ENCODE assay signal across 15 cellular contexts in genomic region chr7:100034871-100035510, GRCh38. TPM values are rescaled to one million over a fixed set of nuclear protein-coding genes. Genes with fewer than 3 reads are reported as not detected.
A peak's percentile ranks its signal among the peaks of the same experiment; 100 is the strongest.
DNase-seq lines count a peak whose midpoint lies in the region; ATAC-seq and TF ChIP-seq lines count a peak whose summit lies in the region.
"Had no signal": no experiment of that assay in that cellular context is flagged by ENCODE, and none has a peak within 500 bp of the region (broad histone marks: within the 10 kb centered on the region; RNA-seq: fewer than 3 reads in every experiment).

No MANE protein-coding gene starts in this region.

- ATAC-seq in Panc1 (peak; percentile 42; the same call in 1 of the 2 replicates), HG02642 (IDR thresholded peaks at IDR 0.05; ENCODE audit: poor library complexity, unreplicated experiment) (no peak), GM21737 (IDR thresholded peaks at IDR 0.05; ENCODE audit: unreplicated experiment) (no peak), GM21390 (IDR thresholded peaks at IDR 0.05; ENCODE audit: unreplicated experiment) (no peak), HG02884 (IDR thresholded peaks at IDR 0.05; ENCODE audit: unreplicated experiment) (no peak)
- ATAC-seq: activated CD8-positive, alpha-beta memory T cell treated with anti-CD3 and anti-CD28 coated beads, Interleukin-2, amount 10 ng/mL, durations not matched to agents 7 days and 5 days had no signal

- no peak overlapping the region for H3K27ac ChIP-seq in Panc1 (ENCODE audit: low read length)
- H3K27ac ChIP-seq: BLaER1, ovary, WERI-Rb-1 had no signal

- TF ChIP-seq CTCF in AG09319 (IDR thresholded peaks at IDR 0.05; ENCODE audit: low read depth, low read length), result no peak
- no peak for TF ChIP-seq CTCF in Panc1 (IDR thresholded peaks at IDR 0.05)
- TF ChIP-seq CTCF in osteocyte (IDR thresholded peaks at IDR 0.05), result no peak

- intact Hi-C loops in Panc1 (cut with micrococcal nuclease; ENCODE audit: unreplicated experiment), result no loop called here

- no peaks in the 10 kb centered on the region for H3K9me3 Mint-ChIP-seq in osteocyte (ENCODE audit: unreplicated experiment)
- H3K9me3 Mint-ChIP-seq: activated naive CD4-positive, alpha-beta T cell treated with anti-CD3 and anti-CD28 coated beads, Interleukin-2, amount 50 U/mL, for 24 hours had no signal

- H3K4me3 Mint-ChIP-seq in osteocyte (ENCODE audit: unreplicated experiment), result peak overlapping the region; percentile 22
- H3K4me3 Mint-ChIP-seq: activated CD8-positive, alpha-beta memory T cell treated with anti-CD3 and anti-CD28 coated beads, Interleukin-2, amount 10 ng/mL, durations not matched to agents 7 days and 5 days; activated naive CD4-positive, alpha-beta T cell treated with anti-CD3 and anti-CD28 coated beads, Interleukin-2, amount 50 U/mL, for 24 hours had no signal

- no peaks in the 10 kb centered on the region for H3K27me3 Mint-ChIP-seq in osteocyte (ENCODE audit: unreplicated experiment)
- H3K27me3 Mint-ChIP-seq: activated CD8-positive, alpha-beta memory T cell treated with anti-CD3 and anti-CD28 coated beads, Interleukin-2, amount 10 ng/mL, durations not matched to agents 7 days and 5 days; activated naive CD4-positive, alpha-beta T cell treated with anti-CD3 and anti-CD28 coated beads, Interleukin-2, amount 50 U/mL, for 24 hours had no signal

- DNase-seq in AG09319 (ENCODE audit: extremely low read depth, low read depth) (peak; percentile 70), Panc1 (ENCODE audit: low read depth, low spot score) (no peak), dermis blood vessel endothelial cell (peak; percentile 67), osteocyte (ENCODE audit: extremely low spot score, unreplicated experiment) (no peak)
- DNase-seq: activated CD8-positive, alpha-beta memory T cell treated with anti-CD3 and anti-CD28 coated beads, Interleukin-2, amount 10 ng/mL, durations not matched to agents 7 days and 5 days; MM.1S; ovary; stimulated activated CD4-positive, alpha-beta T cell treated with anti-CD3 and anti-CD28 coated beads, Interleukin-15, amount 100 ng/mL, for 24 hours; WERI-Rb-1 had no signal

- H3K4me1 ChIP-seq in Panc1 (ENCODE audit: control insufficient read depth, insufficient read depth, low read length), result no peaks in the 10 kb centered on the region
- H3K4me1 ChIP-seq: BLaER1 had no signal

- no peaks in the 10 kb centered on the region for H3K27me3 ChIP-seq in Panc1 (ENCODE audit: control insufficient read depth, insufficient read depth, low read length)
- H3K27me3 ChIP-seq: BLaER1, ovary had no signal

- H3K36me3 Mint-ChIP-seq in osteocyte (ENCODE audit: unreplicated experiment), result peaks cover 60% of the 10 kb centered on the region

- POLR2A ChIA-PET in Panc1 (lab: Charles Lee), result no interaction called here

- in situ Hi-C loops in Panc1 (cut with HindIII; ENCODE audit: low pct_unique_long_range_greater_than_20kb, low sequenced_read_pairs), result no loop called here

- peak overlapping the region; percentile 76 for H3K27ac Mint-ChIP-seq in osteocyte (ENCODE audit: unreplicated experiment)
- H3K27ac Mint-ChIP-seq: activated CD8-positive, alpha-beta memory T cell treated with anti-CD3 and anti-CD28 coated beads, Interleukin-2, amount 10 ng/mL, durations not matched to agents 7 days and 5 days; activated naive CD4-positive, alpha-beta T cell treated with anti-CD3 and anti-CD28 coated beads, Interleukin-2, amount 50 U/mL, for 24 hours had no signal

- peaks cover 13% of the 10 kb centered on the region; the same call in 1 of the 2 replicates for H3K9me3 ChIP-seq in Panc1 (ENCODE audit: control insufficient read depth, insufficient read depth, low read depth, low read length)
- H3K9me3 ChIP-seq: BLaER1, ovary had no signal

- no TSS peak for BruUV-seq in Panc1 (replicated peaks; lab: Mats Ljungman, UMichigan)

- peaks cover 21% of the 10 kb centered on the region for H3K4me1 Mint-ChIP-seq in osteocyte (ENCODE audit: unreplicated experiment)

- H3K4me3 ChIP-seq in Panc1 (ENCODE audit: low read depth in 2 of 2, low read length in 2 of 2), result no peak overlapping the region
- H3K4me3 ChIP-seq: BLaER1, ovary had no signal

- CTCF ChIA-PET in Panc1 (lab: Charles Lee), result no interaction called here

- H3K36me3 ChIP-seq in Panc1 (ENCODE audit: control insufficient read depth, insufficient read depth, low read length), result peaks cover 3% of the 10 kb centered on the region; the same call in 1 of the 2 replicates
- H3K36me3 ChIP-seq: ovary had no signal

RNA-seq across cellular contexts. Expression of gene ZSCAN21, which starts 14.6 kb away (rescaled TPM):
- total RNA-seq in Panc1 (2021; ENCODE audit: unreplicated experiment), result 13.4 TPM
- polyA plus RNA-seq in Panc1 (2012; ENCODE audit: insufficient read length), result 6.9 TPM
- total RNA-seq in dermis blood vessel endothelial cell, result 9.9 and 11.2 TPM in 2 replicates
- total RNA-seq in osteocyte, result 13.9 and 14.6 TPM in 2 replicates

RNA-seq across cellular contexts. Expression of gene ZKSCAN1, which starts 19.6 kb away (rescaled TPM):
- total RNA-seq in Panc1 (2021; ENCODE audit: unreplicated experiment), result 55.5 TPM
- polyA plus RNA-seq in Panc1 (2012; ENCODE audit: insufficient read length), result 24.5 TPM
- total RNA-seq in dermis blood vessel endothelial cell, result 42.6 and 50.9 TPM in 2 replicates
- 84.1 and 90.4 TPM in 2 replicates for total RNA-seq in osteocyte

RNA-seq across cellular contexts. Expression of gene ZNF3, which starts 46.5 kb away (rescaled TPM):
- 32.9 TPM for total RNA-seq in Panc1 (2021; ENCODE audit: unreplicated experiment)
- 22.0 TPM for polyA plus RNA-seq in Panc1 (2012; ENCODE audit: insufficient read length)
- 34.8 and 37.1 TPM in 2 replicates for total RNA-seq in dermis blood vessel endothelial cell
- total RNA-seq in osteocyte, result 35.4 and 39.2 TPM in 2 replicates

RNA-seq across cellular contexts. Expression of gene COPS6, which starts 53.8 kb away (rescaled TPM):
- total RNA-seq in Panc1 (2021; ENCODE audit: unreplicated experiment) (182 TPM), dermis blood vessel endothelial cell (59.1 and 99.7 TPM in 2 replicates), osteocyte (93.7 and 101 TPM in 2 replicates)
- polyA plus RNA-seq in Panc1 (2012; ENCODE audit: insufficient read length), result 323 TPM

RNA-seq across cellular contexts. Expression of gene AZGP1, which starts 59.2 kb away (rescaled TPM):
- total RNA-seq in Panc1 (2021; ENCODE audit: unreplicated experiment), result 0.49 TPM
- polyA plus RNA-seq in Panc1 (2012; ENCODE audit: insufficient read length), result not detected
- total RNA-seq in dermis blood vessel endothelial cell, result not detected in 2 replicates
- not detected in 2 replicates for total RNA-seq in osteocyte
- total RNA-seq: activated CD8-positive, alpha-beta memory T cell treated with anti-CD3 and anti-CD28 coated beads, Interleukin-2, amount 10 ng/mL, durations not matched to agents 7 days and 5 days had no signal

Comparison
In these comparisons a context has a peak if more than half of its experiments do, and no peak if none do; other contexts are left out.
1. DNase-seq: peak in AG09319 (single experiment) and dermis blood vessel endothelial cell (single experiment); none in Panc1 (single experiment) and osteocyte (single experiment).